ENCODE assay signal across 18 cellular contexts in the genomic region with DNA sequence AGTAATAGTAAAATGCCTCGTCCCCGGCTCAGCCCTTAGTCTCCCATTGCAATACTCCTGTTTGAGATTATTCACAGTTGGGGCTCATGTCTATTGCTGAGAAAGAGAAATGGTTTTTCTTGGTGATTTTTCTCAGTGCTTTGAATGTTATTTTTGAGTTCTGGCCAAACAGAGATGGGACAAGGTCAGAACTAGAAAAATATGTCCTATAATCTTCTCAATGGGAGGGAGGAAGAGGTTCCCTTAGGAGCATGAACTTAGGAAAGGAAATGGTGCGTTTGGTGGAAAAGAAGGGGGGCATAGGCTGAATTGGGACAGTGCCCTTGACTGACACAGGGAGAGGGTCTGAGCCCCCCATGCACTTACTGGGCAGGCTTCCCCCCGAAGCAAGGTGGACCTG.
DNase-seq lines count a peak whose midpoint lies in the region; ATAC-seq and TF ChIP-seq lines count a peak whose summit lies in the region.
"Had no signal": no experiment of that assay in that cellular context is flagged by ENCODE, and none has a peak within 500 bp of the region (broad histone marks: within the 10 kb centered on the region; RNA-seq: fewer than 3 reads in every experiment).

No MANE protein-coding gene starts in this region.

- H3K9me3 Mint-ChIP-seq in endodermal cell: no peaks in the 10 kb centered on the region
- peaks cover 0 to 3% (median 0%) of the 10 kb centered on the region in 11 donors for H3K9me3 Mint-ChIP-seq in naive thymus-derived CD4-positive, alpha-beta T cell
- H3K9me3 Mint-ChIP-seq: CD8-positive, alpha-beta T cell had no signal

- no peak overlapping the region for H3K27ac ChIP-seq in endodermal cell (ENCODE audit: low read depth, low read length)
- H3K27ac ChIP-seq in left ventricle myocardium inferior (replicated peaks): peak overlapping the region; percentile 71
- H3K27ac ChIP-seq in naive thymus-derived CD4-positive, alpha-beta T cell (ENCODE audit: low read depth, low read length): no peak overlapping the region
- H3K27ac ChIP-seq: A549, BLaER1 had no signal

- CTCF ChIA-PET in naive thymus-derived CD4-positive, alpha-beta T cell (lab: Charles Lee): no interaction called here

- intact Hi-C loops in left ventricle myocardium inferior (cut with micrococcal nuclease): no loop called here
- intact Hi-C loops in sciatic nerve (cut with DNase I): no loop called here
- intact Hi-C loops in naive thymus-derived CD4-positive, alpha-beta T cell (cut with micrococcal nuclease): no loop called here

- H3K9me3 ChIP-seq in endodermal cell (ENCODE audit: control insufficient read depth, low read length) (no peaks in the 10 kb centered on the region), left ventricle myocardium inferior (replicated peaks) (no peaks in the 10 kb centered on the region)
- H3K9me3 ChIP-seq in naive thymus-derived CD4-positive, alpha-beta T cell (ENCODE audit: control insufficient read depth in 2 of 3, low read length in 3 of 3): no peaks in the 10 kb centered on the region
- H3K9me3 ChIP-seq: A549 had no signal

- H3K27me3 ChIP-seq in endodermal cell (ENCODE audit: control insufficient read depth, insufficient read depth, low read length, poor library complexity, severe bottlenecking): no peaks in the 10 kb centered on the region
- H3K27me3 ChIP-seq in left ventricle myocardium inferior (ENCODE audit: low read depth): no peaks in the 10 kb centered on the region
- no peaks in the 10 kb centered on the region for H3K27me3 ChIP-seq in naive thymus-derived CD4-positive, alpha-beta T cell (ENCODE audit: control insufficient read depth in 2 of 2, insufficient read depth in 2 of 2, low read length in 2 of 2)
- H3K27me3 ChIP-seq: BLaER1 had no signal

- no peak overlapping the region for H3K4me3 Mint-ChIP-seq in endodermal cell
- no peak overlapping the region for H3K4me3 Mint-ChIP-seq in naive thymus-derived CD4-positive, alpha-beta T cell
- H3K4me3 Mint-ChIP-seq: CD8-positive, alpha-beta T cell; H9 had no signal

- no peaks in the 10 kb centered on the region for H3K36me3 ChIP-seq in endodermal cell (ENCODE audit: control insufficient read depth, insufficient read depth, low read length)
- H3K36me3 ChIP-seq in left ventricle myocardium inferior: no peaks in the 10 kb centered on the region
- H3K36me3 ChIP-seq in naive thymus-derived CD4-positive, alpha-beta T cell (ENCODE audit: control insufficient read depth in 2 of 3, insufficient read depth in 3 of 3, low read length in 3 of 3): no peaks in the 10 kb centered on the region
- H3K36me3 ChIP-seq: BLaER1 had no signal

- in situ Hi-C loops in astrocyte of the spinal cord (cut with HindIII; ENCODE audit: low sequenced_read_pairs): no loop called here

- peak overlapping the region; percentile 45 for H3K27ac Mint-ChIP-seq in endodermal cell
- H3K27ac Mint-ChIP-seq in naive thymus-derived CD4-positive, alpha-beta T cell: no peak overlapping the region
- H3K27ac Mint-ChIP-seq: CD8-positive, alpha-beta T cell had no signal

- H3K27me3 Mint-ChIP-seq in endodermal cell (ENCODE audit: insufficient read depth): no peaks in the 10 kb centered on the region
- H3K27me3 Mint-ChIP-seq in naive thymus-derived CD4-positive, alpha-beta T cell: peaks cover 0 to 29% (median 17%) of the 10 kb centered on the region in 5 donors

- DNase-seq in astrocyte of the spinal cord (ENCODE audit: low read depth, low spot score) (peak; percentile 28), endodermal cell (no peak), left ventricle myocardium inferior (no peak), sciatic nerve (ENCODE audit: low spot score) (no peak), NCI-H2227 treated with DMSO at 0.1 percent for 48 hours (lab: John Stamatoyannopoulos, UW) (no peak), NCI-H345 (lab: John Stamatoyannopoulos, UW) (no peak)
- no peak for DNase-seq in naive thymus-derived CD4-positive, alpha-beta T cell
- DNase-seq: Calu3; CD8-positive, alpha-beta T cell; EL; H9; KBM-7; NCI-H1105; NCI-H524 had no signal

- H3K4me3 ChIP-seq in astrocyte of the spinal cord (ENCODE audit: low read depth, low read length) (no peak overlapping the region), endodermal cell (ENCODE audit: low read length) (no peak overlapping the region), left ventricle myocardium inferior (no peak overlapping the region)
- H3K4me3 ChIP-seq in naive thymus-derived CD4-positive, alpha-beta T cell (ENCODE audit: low read length): no peak overlapping the region
- H3K4me3 ChIP-seq: A549, BLaER1, GM12878 had no signal

- ATAC-seq in sciatic nerve: peak; percentile 51
- no peak for ATAC-seq in naive thymus-derived CD4-positive, alpha-beta T cell
- ATAC-seq: A549; CD8-positive, alpha-beta T cell; GM12878; HepG2 had no signal

- H3K36me3 Mint-ChIP-seq in endodermal cell (ENCODE audit: low read depth): peaks cover 2% of the 10 kb centered on the region
- no peaks in the 10 kb centered on the region for H3K36me3 Mint-ChIP-seq in naive thymus-derived CD4-positive, alpha-beta T cell
- H3K36me3 Mint-ChIP-seq: CD8-positive, alpha-beta T cell had no signal

- H3K9ac ChIP-seq in endodermal cell (ENCODE audit: extremely low read depth, low read length, poor library complexity, severe bottlenecking): no peak overlapping the region
- H3K9ac ChIP-seq: BLaER1 had no signal

- WGBS in endodermal cell (ENCODE audit: insufficient coverage in 1 of 2, insufficient read length in 1 of 2), 2 experiments: 92 to 100% methylated on average over 1 to 4 of the region's 4 CpGs

- no peaks in the 10 kb centered on the region for H3K4me1 ChIP-seq in endodermal cell (ENCODE audit: control insufficient read depth, insufficient read depth, low read length)
- H3K4me1 ChIP-seq in left ventricle myocardium inferior: peaks cover 18% of the 10 kb centered on the region
- H3K4me1 ChIP-seq in naive thymus-derived CD4-positive, alpha-beta T cell (ENCODE audit: control insufficient read depth in 2 of 2, insufficient read depth in 2 of 2, low read length in 2 of 2): no peaks in the 10 kb centered on the region
- H3K4me1 ChIP-seq: A549, BLaER1 had no signal

- POLR2A ChIA-PET in naive thymus-derived CD4-positive, alpha-beta T cell (lab: Charles Lee): no interaction called here

- H3K4me1 Mint-ChIP-seq in endodermal cell: peaks cover 13% of the 10 kb centered on the region
- H3K4me1 Mint-ChIP-seq in naive thymus-derived CD4-positive, alpha-beta T cell: no peaks in the 10 kb centered on the region

- TF ChIP-seq CTCF in astrocyte of the spinal cord (IDR thresholded peaks at IDR 0.05; ENCODE audit: low read depth, low read length) (no peak), endodermal cell (conservative IDR thresholded peaks at IDR 0.05) (no peak), left ventricle myocardium inferior (IDR thresholded peaks at IDR 0.05; ENCODE audit: borderline replicate concordance) (no peak)
